19 cellular contexts compared by ENCODE assay signal in genomic region chr1:150963535-150964489, GRCh38. TPM values are rescaled to one million over a fixed set of nuclear protein-coding genes. Genes with fewer than 3 reads are reported as not detected.
DNase-seq lines count a peak whose midpoint lies in the region; ATAC-seq, FAIRE-seq and TF ChIP-seq lines count a peak whose summit lies in the region.
"Had no signal": no experiment of that assay in that cellular context is flagged by ENCODE, and none has a peak within 500 bp of the region (broad histone marks: within the 10 kb centered on the region; RNA-seq: fewer than 3 reads in every experiment).

No MANE protein-coding gene starts in this region.

- H3K79me2 ChIP-seq in K562 (ENCODE audit: control insufficient read depth, insufficient read depth, low read length): peaks cover 8% of the 10 kb centered on the region

- FAIRE-seq in K562 (lab: Jason Lieb, UNC) (no peak), H54 (lab: Jason Lieb, UNC) (no peak)

- H3K9me3 ChIP-seq in K562 (replicated peaks; ENCODE audit: control insufficient read depth, insufficient read depth, low read depth, low read length): no peaks in the 10 kb centered on the region
- H3K9me3 ChIP-seq: BLaER1 treated with 17β-estradiol and CSF1 and Interleukin-3, amounts not matched to agents 10 nM and 100 nM; SJCRH30; thoracic aorta had no signal

- TF ChIP-seq EP300 in K562 (IDR thresholded peaks at IDR 0.05; ENCODE audit: low read length): no peak

- DNase-seq in CD14-positive monocyte (ENCODE audit: low spot score): no peak
- no peak for DNase-seq in Calu3
- DNase-seq in K562 (ENCODE audit: extremely low read depth in 1 of 4, low spot score in 3 of 4): no peak
- DNase-seq in nephron progenitor cell: no peak
- no peak for DNase-seq in erythroblast (lab: John Stamatoyannopoulos, UW)
- no peak for DNase-seq in NCI-H2196 (lab: John Stamatoyannopoulos, UW; ENCODE audit: unreplicated experiment)
- no peak for DNase-seq in H54 (ENCODE audit: insufficient read length, low spot score)
- DNase-seq: activated CD8-positive, alpha-beta memory T cell treated with anti-CD3 and anti-CD28 coated beads, Interleukin-2, amount 50 U/mL, for 48 hours; DMS53; hypothalamus; NCI-H2081 treated with DMSO at 0.1 percent for 48 hours; NCI-H748 treated with DMSO at 0.1 percent for 48 hours; SJCRH30; stimulated activated CD4-positive, alpha-beta T cell treated with anti-CD3 and anti-CD28 coated beads, Interleukin-4, amount 100 ng/mL, for 1 hour; T-helper 2 cell had no signal

- H3K27ac Mint-ChIP-seq in CD14-positive monocyte (peak overlapping the region in 6 of 7 donors; percentile 7 to 71 (median 47)), Calu3 (ENCODE audit: unreplicated experiment) (peak overlapping the region; percentile 52), nephron progenitor cell (peak overlapping the region; percentile 76)
- H3K27ac Mint-ChIP-seq: mesothelial cell of epicardium had no signal

- no peak overlapping the region for H2AFZ ChIP-seq in K562 (ENCODE audit: low read depth, low read length)

- H4K20me1 ChIP-seq in K562 (replicated peaks; ENCODE audit: control insufficient read depth, insufficient read depth, low read length): peaks cover 10% of the 10 kb centered on the region

- ATAC-seq in K562: no peak; the same call in 2 of the 3 replicates
- ATAC-seq: activated CD4-positive, CD25-positive, alpha-beta regulatory T cell treated with anti-CD3 and anti-CD28 coated beads, Interleukin-2, amount 50 U/mL, for 24 hours had no signal

- WGBS in K562 (ENCODE audit: insufficient coverage, low coverage, missing lambda C conversion rate): 88% methylated on average over 15 of the region's 15 CpGs

- peak; percentile 33 for TF ChIP-seq POLR2A in K562 (conservative IDR thresholded peaks at IDR 0.05)
- no peak for TF ChIP-seq POLR2A in erythroblast (IDR thresholded peaks at IDR 0.05; ENCODE audit: low read length)
- no peak for TF ChIP-seq POLR2A in H54 (IDR thresholded peaks at IDR 0.05; ENCODE audit: low read depth, low read length)

- H3K9ac ChIP-seq in K562 (ENCODE audit: insufficient read depth in 1 of 2, low read depth in 2 of 2, low read length in 2 of 2): no peak overlapping the region
- H3K9ac ChIP-seq: BLaER1 treated with 17β-estradiol and CSF1 and Interleukin-3, amounts not matched to agents 10 nM and 100 nM had no signal

- H3K4me3 ChIP-seq in K562: no peak overlapping the region
- H3K4me3 ChIP-seq: BLaER1 treated with 17β-estradiol and CSF1 and Interleukin-3, amounts not matched to agents 10 nM and 100 nM; SJCRH30; thoracic aorta had no signal

- TSS peak; percentile 13 for BruUV-seq in Calu3 (replicated peaks; lab: Mats Ljungman, UMichigan)
- BruUV-seq in K562 (replicated peaks; lab: Mats Ljungman, UMichigan): no TSS peak

- no peak overlapping the region for H3K4me3 Mint-ChIP-seq in CD14-positive monocyte
- no peak overlapping the region for H3K4me3 Mint-ChIP-seq in Calu3 (ENCODE audit: low read depth, unreplicated experiment)
- H3K4me3 Mint-ChIP-seq in nephron progenitor cell: no peak overlapping the region
- H3K4me3 Mint-ChIP-seq: mesothelial cell of epicardium had no signal

- no peaks in the 10 kb centered on the region for H3K27me3 ChIP-seq in K562 (ENCODE audit: control insufficient read depth in 2 of 2, insufficient read depth in 2 of 2, low read length in 2 of 2)
- H3K27me3 ChIP-seq: BLaER1 treated with 17β-estradiol and CSF1 and Interleukin-3, amounts not matched to agents 10 nM and 100 nM; SJCRH30 had no signal

- TF ChIP-seq RAD21 in K562 (CRISPR knock-in tag; conservative IDR thresholded peaks at IDR 0.05 in 1 of 2, IDR thresholded peaks at IDR 0.05 in 1 of 2): no peak

- peaks cover 92 to 94% of the 10 kb centered on the region in 2 donors for H3K36me3 Mint-ChIP-seq in CD14-positive monocyte
- H3K36me3 Mint-ChIP-seq in Calu3 (ENCODE audit: insufficient read depth, unreplicated experiment): peaks cover 91% of the 10 kb centered on the region
- peaks cover 94% of the 10 kb centered on the region for H3K36me3 Mint-ChIP-seq in nephron progenitor cell (ENCODE audit: low read depth)

- H3K27me3 Mint-ChIP-seq in CD14-positive monocyte (ENCODE audit: low read depth in 3 of 3) (no peaks in the 10 kb centered on the region), Calu3 (ENCODE audit: unreplicated experiment) (no peaks in the 10 kb centered on the region), nephron progenitor cell (ENCODE audit: low read depth, poor library complexity) (no peaks in the 10 kb centered on the region)

- H3K4me1 ChIP-seq in K562 (replicated peaks in 1 of 2; ENCODE audit: control insufficient read depth in 2 of 2, insufficient read depth in 2 of 2, low read length in 2 of 2): peaks cover 0 to 4% of the 10 kb centered on the region in 2 experiments; a peak in 2 of 5 replicates
- H3K4me1 ChIP-seq: SJCRH30 had no signal

- intact Hi-C loops in CD14-positive monocyte (cut with micrococcal nuclease) (no loop called here), Calu3 (cut with micrococcal nuclease; ENCODE audit: unreplicated experiment) (no loop called here), K562 (cut with micrococcal nuclease) (no loop called here)

- H3K4me1 Mint-ChIP-seq in CD14-positive monocyte: peaks cover 2% of the 10 kb centered on the region
- H3K4me1 Mint-ChIP-seq in Calu3 (ENCODE audit: low read depth, unreplicated experiment): no peaks in the 10 kb centered on the region
- H3K4me1 Mint-ChIP-seq in nephron progenitor cell: peaks cover 20% of the 10 kb centered on the region
- H3K4me1 Mint-ChIP-seq: mesothelial cell of epicardium had no signal

- H3K9me1 ChIP-seq in K562 (ENCODE audit: control insufficient read depth, insufficient read depth, low read length): no peaks in the 10 kb centered on the region

- POLR2A ChIA-PET in K562 (lab: Yijun Ruan, JAX): interaction anchor here (0.5 to 7.5 kb wide), 9 partner anchors 8 to 456 kb away, joined by 3 to 64 read pairs (median 3); partner anchors contain the start of genes CERS2 and ECM1

- no peak overlapping the region for H3K27ac ChIP-seq in K562 (ENCODE audit: extremely low read depth, low read depth, low read length)
- H3K27ac ChIP-seq: BLaER1 treated with 17β-estradiol and CSF1 and Interleukin-3, amounts not matched to agents 10 nM and 100 nM; SJCRH30; thoracic aorta had no signal

- H3K4me2 ChIP-seq in K562 (ENCODE audit: insufficient read depth, low read length): no peak overlapping the region
- H3K4me2 ChIP-seq: BLaER1 treated with 17β-estradiol and CSF1 and Interleukin-3, amounts not matched to agents 10 nM and 100 nM had no signal

- TF ChIP-seq CTCF in CD14-positive monocyte (IDR thresholded peaks at IDR 0.05) (no peak), Calu3 (IDR thresholded peaks at IDR 0.05; ENCODE audit: unreplicated experiment) (no peak), K562 (IDR thresholded peaks at IDR 0.05 in 2 of 3, conservative IDR thresholded peaks at IDR 0.05 in 1 of 3; ENCODE audit: insufficient read depth in 2 of 3, low read depth in 1 of 3, low read length in 3 of 3) (no peak), nephron progenitor cell (IDR thresholded peaks at IDR 0.05) (no peak)

- peaks cover 95% of the 10 kb centered on the region for H3K36me3 ChIP-seq in K562 (ENCODE audit: control insufficient read depth, insufficient read depth, low read length)

- CTCF ChIA-PET in Calu3 (lab: Charles Lee): no interaction called here
- CTCF ChIA-PET in K562 (lab: Yijun Ruan, JAX; ENCODE audit: low intra/inter-chr PET ratio): no interaction called here

- no peaks in the 10 kb centered on the region for H3K9me3 Mint-ChIP-seq in CD14-positive monocyte
- H3K9me3 Mint-ChIP-seq in Calu3 (ENCODE audit: low read depth, unreplicated experiment): no peaks in the 10 kb centered on the region
- no peaks in the 10 kb centered on the region for H3K9me3 Mint-ChIP-seq in nephron progenitor cell
- H3K9me3 Mint-ChIP-seq: mesothelial cell of epicardium had no signal

- in situ Hi-C loops in K562 (cut with MboI): no loop called here

RNA-seq across cellular contexts. Expression of gene CERS2, which starts 10.8 kb away (rescaled TPM):
- polyA plus RNA-seq in CD14-positive monocyte (100 to 1,000 TPM; 200 to 224 TPM), K562 (2011; rRNA removed) (170 and 234 TPM in 2 replicates), K562 (2014; fragmentation: Illumina TruSeq; extraction: Trizol) (272 and 295 TPM in 2 replicates), K562 (2014; fragmentation: Nextera tagmentation; extraction: Ambion mirVana) (10 to 100 TPM; 23.4 to 30.0 TPM), K562 (2014; rRNA removed) (132 and 136 TPM in 2 replicates)
- total RNA-seq in Calu3 (2022) (214 and 226 TPM in 2 replicates), K562 (2014; rRNA removed) (103 and 124 TPM in 2 replicates), K562 (2014; rRNA removed; fragmentation: Illumina TruSeq; extraction: Trizol) (147 and 163 TPM in 2 replicates), K562 (2015; rRNA removed; fragmentation: Illumina TruSeq; extraction: Trizol) (127 and 129 TPM in 2 replicates), K562 (2021) (233 and 235 TPM in 2 replicates)
- total RNA-seq in K562 (2011; cell fraction: chromatin; rRNA removed; ENCODE audit: low replicate concordance): 248 and 437 TPM in 2 replicates
- 367 and 410 TPM in 2 replicates for total RNA-seq in K562 (2011; cell fraction: nucleolus; rRNA removed)
- 413 and 472 TPM in 2 replicates for total RNA-seq in K562 (2011; cell fraction: nucleoplasm; rRNA removed)
- polyA plus RNA-seq in K562 (2011; cell fraction: cytosol; rRNA removed): 171 and 248 TPM in 2 replicates
- 320 and 498 TPM in 2 replicates for polyA plus RNA-seq in K562 (2011; cell fraction: nucleus; rRNA removed)
- polyA plus RNA-seq in K562 (2012): 121 and 218 TPM in 2 replicates
- 208 and 219 TPM in 2 replicates for polyA minus RNA-seq in K562 (2011; rRNA and poly(A)+ RNA removed)
- polyA minus RNA-seq in K562 (2011; cell fraction: cytosol; rRNA and poly(A)+ RNA removed): 96.4 and 123 TPM in 2 replicates
- polyA minus RNA-seq in K562 (2011; cell fraction: nucleus; rRNA and poly(A)+ RNA removed): 53.7 and 99.9 TPM in 2 replicates

RNA-seq across cellular contexts. Expression of gene ANXA9, which starts 18.3 kb away (rescaled TPM):
- polyA plus RNA-seq in CD14-positive monocyte (1 to 10 TPM in 1 of 2 donors, under 1 TPM in 1; 0.28 to 1.4 TPM), K562 (2011; rRNA removed) (0.88 and 1.6 TPM in 2 replicates), K562 (2014; fragmentation: Illumina TruSeq; extraction: Trizol) (0.79 and 1.1 TPM in 2 replicates), K562 (2014; fragmentation: Nextera tagmentation; extraction: Ambion mirVana) (under 1 TPM; 0.24 to 0.57 TPM), K562 (2014; rRNA removed) (0.56 and 1.2 TPM in 2 replicates)
- total RNA-seq in Calu3 (2022) (15.4 and 20.1 TPM in 2 replicates), K562 (2014; rRNA removed) (0.36 and 0.49 TPM in 2 replicates), K562 (2014; rRNA removed; fragmentation: Illumina TruSeq; extraction: Trizol) (0.48 and 0.58 TPM in 2 replicates), K562 (2015; rRNA removed; fragmentation: Illumina TruSeq; extraction: Trizol) (0.87 and 1.1 TPM in 2 replicates), K562 (2021) (0.55 and 0.96 TPM in 2 replicates)
- 1.5 and 3.7 TPM in 2 replicates for total RNA-seq in K562 (2011; cell fraction: chromatin; rRNA removed; ENCODE audit: low replicate concordance)
- total RNA-seq in K562 (2011; cell fraction: nucleolus; rRNA removed): 1.6 and 1.7 TPM in 2 replicates
- total RNA-seq in K562 (2011; cell fraction: nucleoplasm; rRNA removed): 1.1 and 1.2 TPM in 2 replicates
- polyA plus RNA-seq in K562 (2011; cell fraction: cytosol; rRNA removed): 1.3 and 3.2 TPM in 2 replicates
- 1.7 and 2.9 TPM in 2 replicates for polyA plus RNA-seq in K562 (2011; cell fraction: nucleus; rRNA removed)
- polyA plus RNA-seq in K562 (2012): 2.6 and 3.4 TPM in 2 replicates
- polyA minus RNA-seq in K562 (2011; rRNA and poly(A)+ RNA removed): 0.99 and 1.5 TPM in 2 replicates
- 1.2 TPM in 1 of 2 replicates, not detected in the other for polyA minus RNA-seq in K562 (2011; cell fraction: cytosol; rRNA and poly(A)+ RNA removed)
- 1.2 and 1.3 TPM in 2 replicates for polyA minus RNA-seq in K562 (2011; cell fraction: nucleus; rRNA and poly(A)+ RNA removed)
- total RNA-seq: SJCRH30, thoracic aorta had no signal

RNA-seq across cellular contexts. Expression of gene SETDB1, which starts 37.6 kb away (rescaled TPM):
- polyA plus RNA-seq in CD14-positive monocyte (10 to 100 TPM; 13.9 to 15.5 TPM), K562 (2011; rRNA removed) (64.4 and 66.9 TPM in 2 replicates), K562 (2014; fragmentation: Illumina TruSeq; extraction: Trizol) (43.9 and 50.1 TPM in 2 replicates), K562 (2014; fragmentation: Nextera tagmentation; extraction: Ambion mirVana) (10 to 100 TPM; 21.5 to 21.8 TPM), K562 (2014; rRNA removed) (36.3 and 42.0 TPM in 2 replicates)
- total RNA-seq in Calu3 (2022) (64.9 and 70.6 TPM in 2 replicates), K562 (2014; rRNA removed) (24.0 and 33.0 TPM in 2 replicates), K562 (2014; rRNA removed; fragmentation: Illumina TruSeq; extraction: Trizol) (44.5 and 48.9 TPM in 2 replicates), K562 (2015; rRNA removed; fragmentation: Illumina TruSeq; extraction: Trizol) (38.0 and 38.2 TPM in 2 replicates), K562 (2021) (43.8 and 46.3 TPM in 2 replicates)
- 217 and 258 TPM in 2 replicates for total RNA-seq in K562 (2011; cell fraction: chromatin; rRNA removed; ENCODE audit: low replicate concordance)
- total RNA-seq in K562 (2011; cell fraction: nucleolus; rRNA removed): 89.1 and 94.5 TPM in 2 replicates
- total RNA-seq in K562 (2011; cell fraction: nucleoplasm; rRNA removed): 122 and 127 TPM in 2 replicates
- polyA plus RNA-seq in K562 (2011; cell fraction: cytosol; rRNA removed): 26.5 and 39.1 TPM in 2 replicates
- polyA plus RNA-seq in K562 (2011; cell fraction: nucleus; rRNA removed): 77.6 and 108 TPM in 2 replicates
- 35.4 and 36.2 TPM in 2 replicates for polyA plus RNA-seq in K562 (2012)
- 128 and 129 TPM in 2 replicates for polyA minus RNA-seq in K562 (2011; rRNA and poly(A)+ RNA removed)
- polyA minus RNA-seq in K562 (2011; cell fraction: cytosol; rRNA and poly(A)+ RNA removed): 31.8 and 36.6 TPM in 2 replicates
- polyA minus RNA-seq in K562 (2011; cell fraction: nucleus; rRNA and poly(A)+ RNA removed): 26.4 and 49.3 TPM in 2 replicates

RNA-seq across cellular contexts. Expression of gene MINDY1, which starts 42.9 kb away (rescaled TPM):
- 10 to 100 TPM; 11.5 to 13.2 TPM for polyA plus RNA-seq in CD14-positive monocyte
- 17.2 and 17.6 TPM in 2 replicates for total RNA-seq in Calu3 (2022)
- 16.9 and 36.3 TPM in 2 replicates for total RNA-seq in K562 (2011; cell fraction: chromatin; rRNA removed; ENCODE audit: low replicate concordance)
- 15.0 and 17.3 TPM in 2 replicates for total RNA-seq in K562 (2011; cell fraction: nucleolus; rRNA removed)
- total RNA-seq in K562 (2011; cell fraction: nucleoplasm; rRNA removed): 15.4 and 19.2 TPM in 2 replicates
- 6.0 and 8.2 TPM in 2 replicates for total RNA-seq in K562 (2014; rRNA removed)
- 5.6 TPM in 2 replicates for total RNA-seq in K562 (2014; rRNA removed; fragmentation: Illumina TruSeq; extraction: Trizol)
- total RNA-seq in K562 (2015; rRNA removed; fragmentation: Illumina TruSeq; extraction: Trizol): 5.9 and 6.7 TPM in 2 replicates
- total RNA-seq in K562 (2021): 8.6 and 9.8 TPM in 2 replicates
- 4.3 and 5.4 TPM in 2 replicates for polyA plus RNA-seq in K562 (2011; rRNA removed)
- 5.1 and 6.6 TPM in 2 replicates for polyA plus RNA-seq in K562 (2011; cell fraction: cytosol; rRNA removed)
- 12.9 and 19.3 TPM in 2 replicates for polyA plus RNA-seq in K562 (2011; cell fraction: nucleus; rRNA removed)
- polyA plus RNA-seq in K562 (2012): 7.4 and 12.9 TPM in 2 replicates
- 9.1 and 11.0 TPM in 2 replicates for polyA plus RNA-seq in K562 (2014; fragmentation: Illumina TruSeq; extraction: Trizol)
- polyA plus RNA-seq in K562 (2014; fragmentation: Nextera tagmentation; extraction: Ambion mirVana): 1 to 10 TPM in 1 of 2 experiments, under 1 TPM in 1; 0.49 to 1.4 TPM
- polyA plus RNA-seq in K562 (2014; rRNA removed): 6.0 and 6.1 TPM in 2 replicates
- polyA minus RNA-seq in K562 (2011; rRNA and poly(A)+ RNA removed): 5.2 and 7.1 TPM in 2 replicates
- 6.5 and 7.9 TPM in 2 replicates for polyA minus RNA-seq in K562 (2011; cell fraction: cytosol; rRNA and poly(A)+ RNA removed)
- 4.6 and 4.8 TPM in 2 replicates for polyA minus RNA-seq in K562 (2011; cell fraction: nucleus; rRNA and poly(A)+ RNA removed)

RNA-seq across cellular contexts. Expression of gene PRUNE1, which starts 44.4 kb away (rescaled TPM):
- polyA plus RNA-seq in CD14-positive monocyte: 10 to 100 TPM; 22.6 to 22.8 TPM
- 15.9 and 16.0 TPM in 2 replicates for total RNA-seq in Calu3 (2022)
- total RNA-seq in K562 (2011; cell fraction: chromatin; rRNA removed; ENCODE audit: low replicate concordance): 30.9 and 35.7 TPM in 2 replicates
- 17.5 and 18.4 TPM in 2 replicates for total RNA-seq in K562 (2011; cell fraction: nucleolus; rRNA removed)
- 26.4 and 27.8 TPM in 2 replicates for total RNA-seq in K562 (2011; cell fraction: nucleoplasm; rRNA removed)
- total RNA-seq in K562 (2014; rRNA removed): 20.8 and 24.8 TPM in 2 replicates
- total RNA-seq in K562 (2014; rRNA removed; fragmentation: Illumina TruSeq; extraction: Trizol): 23.1 and 25.4 TPM in 2 replicates
- 23.2 and 25.4 TPM in 2 replicates for total RNA-seq in K562 (2015; rRNA removed; fragmentation: Illumina TruSeq; extraction: Trizol)
- 26.2 and 26.6 TPM in 2 replicates for total RNA-seq in K562 (2021)
- 48.3 and 49.9 TPM in 2 replicates for polyA plus RNA-seq in K562 (2011; rRNA removed)
- 44.2 and 59.4 TPM in 2 replicates for polyA plus RNA-seq in K562 (2011; cell fraction: cytosol; rRNA removed)
- polyA plus RNA-seq in K562 (2011; cell fraction: nucleus; rRNA removed): 25.7 and 33.3 TPM in 2 replicates
- 20.7 and 32.8 TPM in 2 replicates for polyA plus RNA-seq in K562 (2012)
- 33.7 and 43.4 TPM in 2 replicates for polyA plus RNA-seq in K562 (2014; fragmentation: Illumina TruSeq; extraction: Trizol)
- 10 to 100 TPM; 16.7 to 27.7 TPM for polyA plus RNA-seq in K562 (2014; fragmentation: Nextera tagmentation; extraction: Ambion mirVana)
- polyA plus RNA-seq in K562 (2014; rRNA removed): 26.2 and 26.7 TPM in 2 replicates
- polyA minus RNA-seq in K562 (2011; rRNA and poly(A)+ RNA removed): 46.5 and 49.2 TPM in 2 replicates
- 21.6 and 22.0 TPM in 2 replicates for polyA minus RNA-seq in K562 (2011; cell fraction: cytosol; rRNA and poly(A)+ RNA removed)
- polyA minus RNA-seq in K562 (2011; cell fraction: nucleus; rRNA and poly(A)+ RNA removed): 7.1 and 15.2 TPM in 2 replicates
